33 cellular contexts compared by ENCODE assay signal in the genomic region with DNA sequence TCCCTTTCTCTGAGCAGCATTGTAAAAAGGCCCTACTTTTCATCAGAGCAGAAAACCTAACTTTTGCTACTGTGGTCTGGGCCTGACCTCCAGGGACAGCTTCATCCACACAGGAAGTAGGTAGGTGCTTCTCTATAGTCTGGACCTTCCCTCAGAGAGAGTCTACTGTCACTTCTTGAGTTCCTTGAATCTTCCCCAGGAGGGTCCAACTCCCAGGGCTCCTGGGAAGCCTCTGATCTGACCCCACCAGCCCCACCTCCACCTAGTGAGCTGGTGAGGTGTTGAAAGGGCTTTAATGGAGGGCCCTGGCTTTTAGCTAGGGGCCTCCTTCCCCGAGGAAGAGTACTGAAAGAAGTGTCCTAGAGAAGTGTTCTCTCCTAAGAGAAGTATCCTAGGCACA. TPM values are rescaled to one million over a fixed set of nuclear protein-coding genes. Genes with fewer than 3 reads are reported as not detected.
"Had no signal": no experiment of that assay in that cellular context is flagged by ENCODE, and none has a peak within 500 bp of the region (broad histone marks: within the 10 kb centered on the region; RNA-seq: fewer than 3 reads in every experiment).

No MANE protein-coding gene starts in this region.

- H3K4me2 ChIP-seq: KMS-11 had no signal

- H3K27ac ChIP-seq: KMS-11, SJCRH30, SK-N-MC had no signal

- DNase-seq: activated CD4-positive, alpha-beta T cell treated with anti-CD3 and anti-CD28 coated beads, Interleukin-2, amount 10 ng/mL, durations not matched to agents 7 days and 5 days; activated CD4-positive, alpha-beta T cell treated with anti-CD3 and anti-CD28 coated beads, Interleukin-2, amount 50 U/mL, for 48 hours; activated CD8-positive, alpha-beta memory T cell treated with anti-CD3 and anti-CD28 coated beads, Interleukin-2, amount 50 U/mL, for 4 hours; activated CD8-positive, alpha-beta T cell treated with anti-CD3 and anti-CD28 coated beads, Interleukin-2, amount 10 ng/mL, durations not matched to agents 7 days and 5 days; activated gamma-delta T cell treated with Interleukin-2 at 50 U/mL for 16 hours; activated naive CD4-positive, alpha-beta T cell treated with anti-CD3 and anti-CD28 coated beads for 36 hours; activated naive CD8-positive, alpha-beta T cell treated with anti-CD3 and anti-CD28 coated beads, Interleukin-2, amount 50 U/mL, for 24 hours; activated T-cell treated with anti-CD3 and anti-CD28 coated beads for 4 hours; activated T-cell treated with anti-CD3 and anti-CD28 coated beads, Interleukin-2, amount 50 U/mL, for 4 hours; anterior cingulate cortex; caudate nucleus; NCI-H1092 treated with DMSO at 0.1 percent for 48 hours; NCI-H1417; NCI-H1930; NCI-H2081 treated with DMSO at 0.1 percent for 48 hours; NCI-H226; NCI-H446 treated with DMSO at 0.1 percent for 48 hours; NCI-H524 treated with DMSO at 0.1 percent for 48 hours; SHP77; SJCRH30; T1000 had no signal

- H3K4me3 Mint-ChIP-seq: activated CD4-positive, alpha-beta T cell treated with anti-CD3 and anti-CD28 coated beads, Interleukin-2, amount 10 ng/mL, durations not matched to agents 7 days and 5 days; activated CD8-positive, alpha-beta T cell treated with anti-CD3 and anti-CD28 coated beads, Interleukin-2, amount 10 ng/mL, durations not matched to agents 7 days and 5 days; activated naive CD4-positive, alpha-beta T cell treated with anti-CD3 and anti-CD28 coated beads for 36 hours; activated naive CD8-positive, alpha-beta T cell; activated naive CD8-positive, alpha-beta T cell treated with anti-CD3 and anti-CD28 coated beads, Interleukin-2, amount 50 U/mL, for 24 hours; activated T-cell treated with anti-CD3 and anti-CD28 coated beads, Interleukin-2, amount 50 U/mL, for 4 hours; activated T-helper 1 cell treated with anti-CD3 and anti-CD28 coated beads, Interleukin-12 subunit alpha, Interleukin-12 subunit beta, Interleukin-2, Interleukin-4 antibody, amounts not matched to agents 30 ng/mL and 10 ng/mL and 1 ng/mL, durations not matched to agents 14 hours and 24 hours and 36 hours had no signal

- H3K9ac ChIP-seq: KMS-11 had no signal

- H3K9me3 Mint-ChIP-seq: activated CD4-positive, alpha-beta T cell treated with anti-CD3 and anti-CD28 coated beads, Interleukin-2, amount 10 ng/mL, durations not matched to agents 7 days and 5 days; activated naive CD4-positive, alpha-beta T cell treated with anti-CD3 and anti-CD28 coated beads for 36 hours; activated naive CD8-positive, alpha-beta T cell treated with anti-CD3 and anti-CD28 coated beads, Interleukin-2, amount 50 U/mL, for 24 hours; activated T-cell treated with anti-CD3 and anti-CD28 coated beads, Interleukin-2, amount 50 U/mL, for 4 hours; activated T-helper 1 cell treated with anti-CD3 and anti-CD28 coated beads, Interleukin-12 subunit alpha, Interleukin-12 subunit beta, Interleukin-2, Interleukin-4 antibody, amounts not matched to agents 30 ng/mL and 10 ng/mL and 1 ng/mL, durations not matched to agents 14 hours and 24 hours and 36 hours; brain had no signal

- H3K27me3 ChIP-seq: SJCRH30 had no signal

- H3K9me3 ChIP-seq: SJCRH30 had no signal

- FAIRE-seq: bronchial epithelial cell, TTC549 had no signal

- H3K27ac Mint-ChIP-seq: activated CD4-positive, alpha-beta T cell treated with anti-CD3 and anti-CD28 coated beads, Interleukin-2, amount 10 ng/mL, durations not matched to agents 7 days and 5 days; activated CD8-positive, alpha-beta T cell treated with anti-CD3 and anti-CD28 coated beads, Interleukin-2, amount 10 ng/mL, durations not matched to agents 7 days and 5 days; activated naive CD4-positive, alpha-beta T cell treated with anti-CD3 and anti-CD28 coated beads for 36 hours; activated naive CD8-positive, alpha-beta T cell; activated naive CD8-positive, alpha-beta T cell treated with anti-CD3 and anti-CD28 coated beads, Interleukin-2, amount 50 U/mL, for 24 hours; activated T-helper 1 cell treated with anti-CD3 and anti-CD28 coated beads, Interleukin-12 subunit alpha, Interleukin-12 subunit beta, Interleukin-2, Interleukin-4 antibody, amounts not matched to agents 30 ng/mL and 10 ng/mL and 1 ng/mL, durations not matched to agents 14 hours and 24 hours and 36 hours had no signal

- ATAC-seq: activated CD8-positive, alpha-beta T cell treated with anti-CD3 and anti-CD28 coated beads, Interleukin-2, amount 10 ng/mL, durations not matched to agents 7 days and 5 days; activated naive CD8-positive, alpha-beta T cell treated with anti-CD3 and anti-CD28 coated beads, Interleukin-2, amount 50 U/mL, for 24 hours; activated T-cell treated with anti-CD3 and anti-CD28 coated beads, Interleukin-2, amount 50 U/mL, for 4 hours; Panc1 had no signal

- H3K4me3 ChIP-seq: SJCRH30, SK-N-MC had no signal

- H3K36me3 Mint-ChIP-seq: activated naive CD8-positive, alpha-beta T cell; brain had no signal

- H3K4me1 ChIP-seq: SJCRH30 had no signal

- H3K36me3 ChIP-seq: SJCRH30 had no signal

RNA-seq across cellular contexts. Expression of gene VANGL2, which starts 2.7 kb away (rescaled TPM):
- total RNA-seq: activated CD8-positive, alpha-beta T cell treated with anti-CD3 and anti-CD28 coated beads, Interleukin-2, amount 10 ng/mL, durations not matched to agents 7 days and 5 days; activated T-helper 1 cell treated with anti-CD3 and anti-CD28 coated beads, Interleukin-12 subunit alpha, Interleukin-12 subunit beta, Interleukin-2, Interleukin-4 antibody, amounts not matched to agents 30 ng/mL and 10 ng/mL and 1 ng/mL, durations not matched to agents 14 hours and 24 hours and 36 hours; T-helper 1 cell treated with Interleukin-12 subunit alpha and Interleukin-12 subunit beta and Interleukin-4 antibody, amounts not matched to agents 30 ng/mL and 1 ng/mL, for 36 hours; T-helper 2 cell treated with Interferon-gamma antibody and Interleukin-4, amounts not matched to agents 100 ng/mL and 5 ng/mL, for 36 hours had no signal

RNA-seq across cellular contexts. Expression of gene NHLH1, which starts 30.8 kb away (rescaled TPM):
- total RNA-seq: bronchial epithelial cell, M059J, RPMI7951 had no signal
